Comparison of ENCODE assay signal across 9 cellular contexts in the genomic region with DNA sequence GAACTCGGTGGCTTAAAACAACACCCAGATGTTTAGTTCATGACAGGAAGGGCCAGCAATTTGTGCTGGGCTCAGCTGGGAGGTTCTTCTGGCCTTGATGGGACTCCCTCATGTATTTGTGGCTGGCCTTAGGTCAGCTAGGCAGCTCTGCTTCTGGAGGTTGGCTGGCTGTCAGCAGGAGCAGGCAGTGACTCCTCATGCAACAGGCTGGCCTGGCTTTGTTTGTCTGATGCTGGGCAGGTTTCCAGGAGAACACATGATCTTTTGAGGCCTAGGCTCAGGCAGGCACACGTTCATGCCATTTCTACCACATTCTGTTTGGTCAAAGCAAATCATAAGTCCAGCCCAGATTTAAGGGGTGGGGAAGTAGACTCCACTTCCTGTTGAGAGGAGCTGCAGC.
DNase-seq lines count a peak whose midpoint lies in the region; ATAC-seq and TF ChIP-seq lines count a peak whose summit lies in the region.
"Had no signal": no experiment of that assay in that cellular context is flagged by ENCODE, and none has a peak within 500 bp of the region (broad histone marks: within the 10 kb centered on the region; RNA-seq: fewer than 3 reads in every experiment).

No MANE protein-coding gene starts in this region.

- H3K27me3 ChIP-seq in left lung (peaks cover 0 to 8% of the 10 kb centered on the region in 2 donors), heart right ventricle (peaks cover 0 to 36% (median 8%) of the 10 kb centered on the region in 7 donors)
- H3K27me3 ChIP-seq: cardiac muscle cell had no signal

- H3K9me3 ChIP-seq in left lung (peaks cover 0 to 9% of the 10 kb centered on the region in 2 donors), heart right ventricle (peaks cover 0 to 11% (median 0%) of the 10 kb centered on the region in 11 donors)

- DNase-seq in GM04504 (ENCODE audit: low read depth) (peak; percentile 16), NCI-H2081 treated with DMSO at 0.1 percent for 48 hours (lab: John Stamatoyannopoulos, UW) (peak; percentile 48), astrocyte of the cerebellum (ENCODE audit: low read depth) (peak; percentile 15), mucosa of gallbladder (ENCODE audit: low spot score) (peak; percentile 62), cerebellar cortex (ENCODE audit: low spot score) (no peak), left lung (no peak), heart right ventricle (no peak)

- H3K4me3 ChIP-seq in astrocyte of the cerebellum (ENCODE audit: low read depth, low read length) = no peak overlapping the region
- no peak overlapping the region for H3K4me3 ChIP-seq in left lung
- no peak overlapping the region for H3K4me3 ChIP-seq in heart right ventricle
- H3K4me3 ChIP-seq: cardiac muscle cell, K562 had no signal

- 47 to 49% methylated on average over 2 of the region's 2 CpGs for WGBS in heart right ventricle, 2 donors

- H3K27ac ChIP-seq in left lung (no peak overlapping the region), heart right ventricle (no peak overlapping the region)
- H3K27ac ChIP-seq: cardiac muscle cell had no signal

- in situ Hi-C loops in astrocyte of the cerebellum (cut with HindIII; ENCODE audit: low sequenced_read_pairs) = no loop called here

- TF ChIP-seq CTCF in astrocyte of the cerebellum (IDR thresholded peaks at IDR 0.05; ENCODE audit: low read depth, low read length, missing control alignments) (no peak), left lung (IDR thresholded peaks at IDR 0.05) (no peak), heart right ventricle (IDR thresholded peaks at IDR 0.05) (no peak)

- ATAC-seq in left lung = no peak
- no peak for ATAC-seq in heart right ventricle
- ATAC-seq: K562 had no signal

- H3K4me1 ChIP-seq in left lung (peaks cover 0 to 2% of the 10 kb centered on the region in 2 donors), heart right ventricle (no peaks in the 10 kb centered on the region)

- intact Hi-C loops in left lung (cut with DNase I) = no loop called here
- intact Hi-C loops in heart right ventricle (cut with DNase I) = no loop called here

- H3K36me3 ChIP-seq in left lung (no peaks in the 10 kb centered on the region), heart right ventricle (no peaks in the 10 kb centered on the region)
- H3K36me3 ChIP-seq: cardiac muscle cell had no signal

Comparison
In these comparisons a context has a peak if more than half of its experiments do, and no peak if none do; other contexts are left out.
1. DNase-seq: peak in GM04504 (single experiment), NCI-H2081 treated with DMSO at 0.1 percent for 48 hours (single experiment), astrocyte of the cerebellum (single experiment) and mucosa of gallbladder (single experiment); none in cerebellar cortex (single experiment), left lung (0 of 2) and heart right ventricle (0 of 2).